11 cellular contexts compared by ENCODE assay signal in genomic region chr22:42342426-42343135, GRCh38.
A peak's percentile ranks its signal among the peaks of the same experiment; 100 is the strongest.
DNase-seq lines count a peak whose midpoint lies in the region; TF ChIP-seq lines count a peak whose summit lies in the region.
"Had no signal": no experiment of that assay in that cellular context is flagged by ENCODE, and none has a peak within 500 bp of the region (broad histone marks: within the 10 kb centered on the region; RNA-seq: fewer than 3 reads in every experiment).

No MANE protein-coding gene starts in this region.

- no peaks in the 10 kb centered on the region for H4K20me1 ChIP-seq in neural cell (ENCODE audit: insufficient read depth)

- H2AFZ ChIP-seq in neural cell (ENCODE audit: low read depth, low read length), result no peak overlapping the region

- H3K36me3 Mint-ChIP-seq in HFFc6 (ENCODE audit: low read depth), result no peaks in the 10 kb centered on the region
- no peaks in the 10 kb centered on the region for H3K36me3 Mint-ChIP-seq in MCF 10A (ENCODE audit: insufficient read depth, unreplicated experiment)

- H3K4me3 ChIP-seq in AG09309 (ENCODE audit: control insufficient read depth, low read depth, low read length), result peak overlapping the region; percentile 47
- peak overlapping the region; percentile 68 for H3K4me3 ChIP-seq in neural cell (ENCODE audit: low read length)

- no peak for TF ChIP-seq CTCF in AG09309 (IDR thresholded peaks at IDR 0.05; ENCODE audit: control insufficient read depth, insufficient read depth, low read depth, low read length, missing control alignments)
- no peak for TF ChIP-seq CTCF in HFFc6 (IDR thresholded peaks at IDR 0.05)
- TF ChIP-seq CTCF in MCF 10A (IDR thresholded peaks at IDR 0.05; ENCODE audit: unreplicated experiment), result no peak
- TF ChIP-seq CTCF in neural cell (IDR thresholded peaks at IDR 0.05; ENCODE audit: poor library complexity, severe bottlenecking), result no peak

- H3K9me3 Mint-ChIP-seq in HFFc6 (no peaks in the 10 kb centered on the region), MCF 10A (ENCODE audit: unreplicated experiment) (no peaks in the 10 kb centered on the region)

- H3K4me2 ChIP-seq in neural cell (ENCODE audit: low read length), result peak overlapping the region; percentile 86

- H3K27ac ChIP-seq in neural cell (ENCODE audit: low read length), result peak overlapping the region; percentile 95

- H3K79me2 ChIP-seq in neural cell (replicated peaks; ENCODE audit: insufficient read depth, low read length), result peaks cover 40% of the 10 kb centered on the region

- intact Hi-C loops in MCF 10A (cut with micrococcal nuclease), result no loop called here

- H3K27me3 ChIP-seq in neural cell (ENCODE audit: insufficient read depth, low read depth, low read length), result no peaks in the 10 kb centered on the region

- peak overlapping the region; percentile 65 for H3K9ac ChIP-seq in neural cell (ENCODE audit: low read length)

- H3F3A ChIP-seq in neural cell (ENCODE audit: insufficient read depth, low read length, poor library complexity, severe bottlenecking), result peaks cover 5% of the 10 kb centered on the region

- no peaks in the 10 kb centered on the region for H3K9me2 ChIP-seq in neural cell (ENCODE audit: insufficient read depth, low read length)

- peaks cover 36% of the 10 kb centered on the region for H3K27me3 Mint-ChIP-seq in HFFc6 (ENCODE audit: insufficient read depth)
- no peaks in the 10 kb centered on the region for H3K27me3 Mint-ChIP-seq in MCF 10A (ENCODE audit: insufficient read depth, unreplicated experiment)

- no peak for TF ChIP-seq EP300 in neural cell (conservative IDR thresholded peaks at IDR 0.05; ENCODE audit: poor library complexity, severe bottlenecking)

- no peaks in the 10 kb centered on the region for H3K9me3 ChIP-seq in neural cell (ENCODE audit: low read length)

- DNase-seq in AG09309 (ENCODE audit: low read depth) (no peak), HFFc6 (no peak), MCF 10A (ENCODE audit: unreplicated experiment) (no peak), HuH-7.5 (ENCODE audit: low spot score) (no peak), NCI-H1694 treated with DMSO at 0.1 percent for 48 hours (lab: John Stamatoyannopoulos, UW) (no peak), epidermal melanocyte (ENCODE audit: insufficient read length, low spot score) (no peak)
- no peak for DNase-seq in stimulated activated CD4-positive, alpha-beta T cell treated with anti-CD3 and anti-CD28 coated beads, Interleukin-12 subunit alpha, Interleukin-12 subunit beta, amount 100 ng/mL, for 4 hours
- DNase-seq: cerebellar nuclear complex, GDM1, Kasumi-1 had no signal

- H3K27ac Mint-ChIP-seq in HFFc6, result no peak overlapping the region
- no peak overlapping the region for H3K27ac Mint-ChIP-seq in MCF 10A (ENCODE audit: low read depth, unreplicated experiment)

- BruUV-seq in MCF 10A (replicated peaks; lab: Mats Ljungman, UMichigan), result no TSS peak

- CTCF ChIA-PET in MCF 10A (lab: Yijun Ruan, JAX), result interaction anchor here (0.6 to 1.2 kb wide), 3 partner anchors 10 to 165 kb away, joined by 3 to 4 read pairs (median 3); no protein-coding TSS in a partner anchor

- TF ChIP-seq RAD21 in neural cell (conservative IDR thresholded peaks at IDR 0.05), result no peak

- H3K4me1 Mint-ChIP-seq in HFFc6 (ENCODE audit: low read depth), result no peaks in the 10 kb centered on the region
- peaks cover under 1% of the 10 kb centered on the region for H3K4me1 Mint-ChIP-seq in MCF 10A (ENCODE audit: insufficient read depth, unreplicated experiment)

- POLR2A ChIA-PET in MCF 10A (lab: Yijun Ruan, JAX), result no interaction called here

- no peaks in the 10 kb centered on the region for H3K36me3 ChIP-seq in neural cell (ENCODE audit: insufficient read depth, low read length)

- peak overlapping the region; percentile 21; the same call in 1 of the 2 replicates for H3K4me3 Mint-ChIP-seq in HFFc6
- peak overlapping the region; percentile 65 for H3K4me3 Mint-ChIP-seq in MCF 10A (ENCODE audit: unreplicated experiment)

TF ChIP-seq in neural cell, 6 proteins besides CTCF, POLR2A, EP300 and RAD21:
- no peak for TF ChIP-seq REST (IDR thresholded peaks at IDR 0.05; ENCODE audit: borderline replicate concordance)
- no peak for TF ChIP-seq EZH2 (IDR thresholded peaks at IDR 0.05; ENCODE audit: borderline replicate concordance, insufficient read depth, low read length, poor library complexity, severe bottlenecking)
- TF ChIP-seq MXI1 (conservative IDR thresholded peaks at IDR 0.05; ENCODE audit: poor library complexity, severe bottlenecking), result no peak
- TF ChIP-seq POLR2AphosphoS5 (IDR thresholded peaks at IDR 0.05), result no peak
- no peak for TF ChIP-seq SMC3 (conservative IDR thresholded peaks at IDR 0.05; ENCODE audit: poor library complexity)
- TF ChIP-seq TAF1 (IDR thresholded peaks at IDR 0.05; ENCODE audit: low read depth), result no peak
